In the genomic region with DNA sequence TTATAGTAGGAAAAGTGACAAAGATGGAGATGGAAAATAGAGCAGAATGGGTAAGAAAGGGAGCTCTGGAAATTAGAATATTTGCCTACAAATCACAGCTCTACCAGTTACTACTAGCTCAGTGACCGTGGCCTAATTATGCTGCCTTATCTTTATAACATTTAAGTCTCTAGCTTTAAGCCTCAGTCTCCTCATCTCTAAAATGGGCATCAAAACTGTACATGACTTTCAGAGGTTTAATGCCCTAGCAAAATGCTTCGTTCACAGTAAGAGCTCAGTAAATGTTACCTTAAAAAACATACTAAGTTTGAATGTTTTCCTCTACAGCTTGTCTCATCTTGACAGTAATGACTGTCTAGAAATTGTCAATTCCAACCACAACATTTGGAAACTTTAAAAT, we compare ENCODE assay signal across 23 cellular contexts. TPM values are rescaled to one million over a fixed set of nuclear protein-coding genes. Genes with fewer than 3 reads are reported as not detected.
DNase-seq lines count a peak whose midpoint lies in the region; ATAC-seq, FAIRE-seq and TF ChIP-seq lines count a peak whose summit lies in the region.
"Had no signal": no experiment of that assay in that cellular context is flagged by ENCODE, and none has a peak within 500 bp of the region (broad histone marks: within the 10 kb centered on the region; RNA-seq: fewer than 3 reads in every experiment).

No MANE protein-coding gene starts in this region.

- no peak for TF ChIP-seq RAD21 in HepG2 (CRISPR knock-in tag; IDR thresholded peaks at IDR 0.05)

- CTCF ChIA-PET in HepG2 (lab: Yijun Ruan, JAX; ENCODE audit: low intra/inter-chr PET ratio, low total read pairs): no interaction called here
- CTCF ChIA-PET in OCI-LY7 (lab: Charles Lee; ENCODE audit: unreplicated experiment): no interaction called here

- no TSS peak for BruUV-seq in HepG2 (replicated peaks; lab: Mats Ljungman, UMichigan)
- BruUV-seq in OCI-LY7 (replicated peaks; lab: Mats Ljungman, UMichigan): no TSS peak

- in situ Hi-C loops in HepG2 (cut with HindIII; ENCODE audit: extremely low pct_ligation_motif_present, low pct_unique_long_range_greater_than_20kb): no loop called here

- WGBS in heart left ventricle, 4 donors: 94 to 97% (median 95%) methylated on average over 2 of the region's 2 CpGs
- 31% methylated on average over 2 of the region's 2 CpGs for WGBS in HepG2 (ENCODE audit: low lambda C conversion rate)
- 86% methylated on average over 2 of the region's 2 CpGs for WGBS in right lobe of liver (ENCODE audit: insufficient coverage, low coverage, low lambda C conversion rate, missing lambda C conversion rate)

- no peaks in the 10 kb centered on the region for H3K27me3 Mint-ChIP-seq in stimulated activated naive CD8-positive, alpha-beta T cell treated with anti-CD3 and anti-CD28 coated beads, Interleukin-15, amount 100 ng/mL, for 72 hours

- H3K9me3 ChIP-seq in heart left ventricle (peaks cover 0 to 4% (median 0%) of the 10 kb centered on the region in 12 donors), right atrium auricular region (no peaks in the 10 kb centered on the region), HepG2 (ENCODE audit: low read length) (no peaks in the 10 kb centered on the region), right lobe of liver (no peaks in the 10 kb centered on the region), subcutaneous abdominal adipose tissue (ENCODE audit: control insufficient read depth in 5 of 5, low read length in 5 of 5) (no peaks in the 10 kb centered on the region), OCI-LY7 (ENCODE audit: low read length) (no peaks in the 10 kb centered on the region)
- H3K9me3 ChIP-seq: BLaER1, Caco-2, HAP-1 had no signal

- no peak for ATAC-seq in heart left ventricle
- ATAC-seq in HepG2: no peak
- no peak for ATAC-seq in right lobe of liver
- no peak for ATAC-seq in stimulated activated naive CD8-positive, alpha-beta T cell treated with anti-CD3 and anti-CD28 coated beads, Interleukin-15, amount 100 ng/mL, for 72 hours
- ATAC-seq: CD8-positive, alpha-beta T cell had no signal

- DNase-seq in heart left ventricle (no peak), right atrium auricular region (ENCODE audit: low spot score) (no peak), HepG2 (ENCODE audit: low spot score) (no peak), right lobe of liver (no peak), OCI-LY7 (ENCODE audit: low spot score) (no peak)
- no peak for DNase-seq in stimulated activated naive CD8-positive, alpha-beta T cell treated with anti-CD3 and anti-CD28 coated beads, Interleukin-15, amount 100 ng/mL, for 72 hours
- DNase-seq: Caco-2; CD4-positive, CD25-positive, alpha-beta regulatory T cell; CD8-positive, alpha-beta T cell; DMS153; DND-41; GOT3; HFFc6 had no signal

- intact Hi-C loops in heart left ventricle (cut with DNase I): loop anchor here in 2 of 10 donors (2.0 to 5.0 kb wide), 2 partner anchors 91 to 188 kb away; no protein-coding TSS in a partner anchor
- intact Hi-C loops in HepG2 (cut with micrococcal nuclease; ENCODE audit: unreplicated experiment): no loop called here
- intact Hi-C loops in right lobe of liver (cut with DNase I): no loop called here
- intact Hi-C loops in OCI-LY7 (cut with micrococcal nuclease; ENCODE audit: unreplicated experiment): no loop called here

- no peak overlapping the region for H3K4me3 Mint-ChIP-seq in stimulated activated naive CD8-positive, alpha-beta T cell treated with anti-CD3 and anti-CD28 coated beads, Interleukin-15, amount 100 ng/mL, for 72 hours
- H3K4me3 Mint-ChIP-seq: B cell; CD4-positive, CD25-positive, alpha-beta regulatory T cell; CD8-positive, alpha-beta T cell; HFFc6 had no signal

- POLR2A ChIA-PET in HepG2 (lab: Yijun Ruan, JAX) (no interaction called here), OCI-LY7 (lab: Charles Lee) (interaction anchor here (0.7 kb wide), 1 partner anchor 477 kb away, joined by 3 read pairs; no protein-coding TSS in a partner anchor)

- no peaks in the 10 kb centered on the region for H3K9me2 ChIP-seq in OCI-LY7 (ENCODE audit: insufficient read depth, low read length)

- no peak for TF ChIP-seq CTCF in heart left ventricle (IDR thresholded peaks at IDR 0.05)
- no peak for TF ChIP-seq CTCF in right atrium auricular region (IDR thresholded peaks at IDR 0.05)
- TF ChIP-seq CTCF in HepG2 (CRISPR knock-in tag; IDR thresholded peaks at IDR 0.05): no peak
- TF ChIP-seq CTCF in right lobe of liver (IDR thresholded peaks at IDR 0.05): no peak
- TF ChIP-seq CTCF in OCI-LY7 (conservative IDR thresholded peaks at IDR 0.05; ENCODE audit: low read length): no peak

- H3K4me1 ChIP-seq in heart left ventricle: peaks cover 0 to 49% (median 16%) of the 10 kb centered on the region in 12 donors
- H3K4me1 ChIP-seq in right atrium auricular region: no peaks in the 10 kb centered on the region
- H3K4me1 ChIP-seq in HepG2 (ENCODE audit: insufficient read depth, low read length): peaks cover 24% of the 10 kb centered on the region
- no peaks in the 10 kb centered on the region for H3K4me1 ChIP-seq in right lobe of liver
- peaks cover 0 to 31% (median 0%) of the 10 kb centered on the region in 5 donors for H3K4me1 ChIP-seq in subcutaneous abdominal adipose tissue (ENCODE audit: control insufficient read depth in 5 of 5, insufficient read depth in 5 of 5, low read length in 5 of 5)
- H3K4me1 ChIP-seq in OCI-LY7 (ENCODE audit: insufficient read depth, low read length, poor library complexity, severe bottlenecking): no peaks in the 10 kb centered on the region
- H3K4me1 ChIP-seq: BLaER1, HAP-1 had no signal

- H3K4me3 ChIP-seq in heart left ventricle (no peak overlapping the region), right atrium auricular region (no peak overlapping the region), HepG2 (replicated peaks in 1 of 3; ENCODE audit: insufficient read depth in 1 of 3, low read depth in 2 of 3, low read length in 3 of 3) (no peak overlapping the region), right lobe of liver (no peak overlapping the region), subcutaneous abdominal adipose tissue (ENCODE audit: low read depth in 1 of 5, low read length in 5 of 5) (no peak overlapping the region), OCI-LY7 (ENCODE audit: low read depth, low read length, poor library complexity, severe bottlenecking) (no peak overlapping the region)
- H3K4me3 ChIP-seq: BLaER1, HAP-1 had no signal

- no peak overlapping the region for H3K4me2 ChIP-seq in HepG2 (ENCODE audit: low read depth, low read length)
- H3K4me2 ChIP-seq in OCI-LY7 (ENCODE audit: low read length): no peak overlapping the region
- H3K4me2 ChIP-seq: BLaER1 had no signal

- H3K36me3 ChIP-seq in heart left ventricle: no peaks in the 10 kb centered on the region
- no peaks in the 10 kb centered on the region for H3K36me3 ChIP-seq in right atrium auricular region
- H3K36me3 ChIP-seq in HepG2 (replicated peaks in 1 of 2; ENCODE audit: control insufficient read depth in 1 of 2, insufficient read depth in 2 of 2, low read length in 2 of 2): no peaks in the 10 kb centered on the region
- H3K36me3 ChIP-seq in right lobe of liver: no peaks in the 10 kb centered on the region
- H3K36me3 ChIP-seq in subcutaneous abdominal adipose tissue (ENCODE audit: control insufficient read depth in 5 of 5, insufficient read depth in 5 of 5, low read length in 5 of 5): no peaks in the 10 kb centered on the region
- no peaks in the 10 kb centered on the region for H3K36me3 ChIP-seq in OCI-LY7 (ENCODE audit: insufficient read depth, low read length)
- H3K36me3 ChIP-seq: BLaER1, HAP-1 had no signal

- H4K20me1 ChIP-seq in HepG2 (ENCODE audit: insufficient read depth, low read length): no peaks in the 10 kb centered on the region
- H4K20me1 ChIP-seq in OCI-LY7 (ENCODE audit: insufficient read depth, low read length): no peaks in the 10 kb centered on the region
- H4K20me1 ChIP-seq: BLaER1 had no signal

- no peak overlapping the region for H2AFZ ChIP-seq in HepG2 (ENCODE audit: low read length)
- H2AFZ ChIP-seq in OCI-LY7 (ENCODE audit: low read length): no peak overlapping the region

- H3K79me2 ChIP-seq in HepG2 (ENCODE audit: insufficient read depth, low read length) (no peaks in the 10 kb centered on the region), OCI-LY7 (ENCODE audit: insufficient read depth, low read depth, low read length) (no peaks in the 10 kb centered on the region)

- H3K9ac ChIP-seq in HepG2 (ENCODE audit: insufficient read depth, low read depth, low read length) (no peak overlapping the region), subcutaneous abdominal adipose tissue (ENCODE audit: low read length in 5 of 5) (no peak overlapping the region)
- H3K9ac ChIP-seq: BLaER1 had no signal

- TF ChIP-seq POLR2A in heart left ventricle (IDR thresholded peaks at IDR 0.05) (no peak), HepG2 (IDR thresholded peaks at IDR 0.05; ENCODE audit: insufficient read depth in 1 of 2, low read depth in 2 of 2, low read length in 2 of 2) (no peak), right lobe of liver (IDR thresholded peaks at IDR 0.05) (no peak)

- FAIRE-seq in HepG2 (lab: Jason Lieb, UNC): no peak
- FAIRE-seq: A204.1, G401.6, GM12892, H54 had no signal

- no peak overlapping the region for H3K27ac Mint-ChIP-seq in stimulated activated naive CD8-positive, alpha-beta T cell treated with anti-CD3 and anti-CD28 coated beads, Interleukin-15, amount 100 ng/mL, for 72 hours
- H3K27ac Mint-ChIP-seq: B cell; CD4-positive, CD25-positive, alpha-beta regulatory T cell; CD8-positive, alpha-beta T cell; HFFc6 had no signal

- H3K4me1 Mint-ChIP-seq in stimulated activated naive CD8-positive, alpha-beta T cell treated with anti-CD3 and anti-CD28 coated beads, Interleukin-15, amount 100 ng/mL, for 72 hours: no peaks in the 10 kb centered on the region
- H3K4me1 Mint-ChIP-seq: B cell; CD4-positive, CD25-positive, alpha-beta regulatory T cell had no signal

- TF ChIP-seq EP300 in HepG2 (IDR thresholded peaks at IDR 0.05; ENCODE audit: low read depth in 2 of 2, low read length in 2 of 2) (no peak), HepG2 (CRISPR knock-in tag; IDR thresholded peaks at IDR 0.05; ENCODE audit: borderline replicate concordance) (no peak)

- H3K9me3 Mint-ChIP-seq in stimulated activated naive CD8-positive, alpha-beta T cell treated with anti-CD3 and anti-CD28 coated beads, Interleukin-15, amount 100 ng/mL, for 72 hours: no peaks in the 10 kb centered on the region
- H3K9me3 Mint-ChIP-seq: CD8-positive, alpha-beta T cell had no signal

- H3K27me3 ChIP-seq in heart left ventricle (no peaks in the 10 kb centered on the region), right atrium auricular region (no peaks in the 10 kb centered on the region), HepG2 (ENCODE audit: control insufficient read depth in 1 of 2, insufficient read depth in 2 of 2, low read length in 2 of 2) (no peaks in the 10 kb centered on the region; a peak in 1 of 5 replicates), right lobe of liver (no peaks in the 10 kb centered on the region), subcutaneous abdominal adipose tissue (ENCODE audit: control insufficient read depth in 5 of 5, insufficient read depth in 4 of 5, low read length in 5 of 5) (no peaks in the 10 kb centered on the region)
- H3K27me3 ChIP-seq: BLaER1 had no signal

- peak overlapping the region in 7 of 12 donors; percentile 28 to 70 (median 63) for H3K27ac ChIP-seq in heart left ventricle
- no peak overlapping the region for H3K27ac ChIP-seq in right atrium auricular region
- H3K27ac ChIP-seq in HepG2 (ENCODE audit: extremely low read length, insufficient read depth, low read length): no peak overlapping the region
- no peak overlapping the region for H3K27ac ChIP-seq in right lobe of liver
- H3K27ac ChIP-seq in subcutaneous abdominal adipose tissue (ENCODE audit: low read depth, low read length): peak overlapping the region; percentile 35
- H3K27ac ChIP-seq in OCI-LY7 (ENCODE audit: low read depth, low read length, poor library complexity, severe bottlenecking): no peak overlapping the region
- H3K27ac ChIP-seq: 22Rv1, BLaER1, C4-2B had no signal

RNA-seq across cellular contexts. Expression of gene PTPRM, which starts 8.3 kb away (rescaled TPM):
- total RNA-seq in heart left ventricle (100 to 1,000 TPM; 103 to 186 (median 132) TPM), right atrium auricular region (100 to 1,000 TPM in 1 of 2 donors, 10 to 100 TPM in 1; 80.1 to 106 TPM), HepG2 (2016; rRNA removed; fragmentation: Illumina TruSeq; extraction: Trizol) (6.5 and 12.6 TPM in 2 replicates), right lobe of liver (10 to 100 TPM; 15.1 to 45.7 (median 26.5) TPM), OCI-LY7 (2022) (not detected in 2 replicates)
- polyA plus RNA-seq in heart left ventricle (10 to 100 TPM; 93.8 to 98.8 TPM), HepG2 (2011; rRNA removed) (97.3 and 108 TPM in 2 replicates)
- 9.3 and 11.1 TPM in 2 replicates for total RNA-seq in HepG2 (2016; cell fraction: cytosol; rRNA removed; fragmentation: Illumina TruSeq; extraction: Trizol; ENCODE audit: low read depth)
- 5.1 and 13.5 TPM in 2 replicates for total RNA-seq in HepG2 (2016; cell fraction: insoluble cytoplasmic fraction; rRNA removed; fragmentation: Illumina TruSeq; extraction: Trizol)
- total RNA-seq in HepG2 (2016; cell fraction: membrane; rRNA removed; fragmentation: Illumina TruSeq; extraction: Trizol): 4.9 and 6.3 TPM in 2 replicates
- total RNA-seq in HepG2 (2016; cell fraction: nucleus; rRNA removed; fragmentation: Illumina TruSeq; extraction: Trizol): 30.4 and 32.6 TPM in 2 replicates
- polyA plus RNA-seq in HepG2 (2011; cell fraction: cytosol; rRNA removed): 55.8 and 58.3 TPM in 2 replicates
- 337 and 404 TPM in 2 replicates for polyA plus RNA-seq in HepG2 (2011; cell fraction: nucleus; rRNA removed)
- polyA plus RNA-seq in HepG2 (2012): 24.9 and 30.6 TPM in 2 replicates
- polyA plus RNA-seq in HepG2 (2016; cell fraction: cytosol; fragmentation: Illumina TruSeq; extraction: Trizol; ENCODE audit: low read depth): 0.53 and 0.66 TPM in 2 replicates
- 6.8 and 6.9 TPM in 2 replicates for polyA plus RNA-seq in HepG2 (2016; cell fraction: insoluble cytoplasmic fraction; fragmentation: Illumina TruSeq; extraction: Trizol; ENCODE audit: low read depth)
- 2.4 and 2.8 TPM in 2 replicates for polyA plus RNA-seq in HepG2 (2016; cell fraction: membrane; fragmentation: Illumina TruSeq; extraction: Trizol; ENCODE audit: low read depth)
- 39.2 and 53.1 TPM in 2 replicates for polyA plus RNA-seq in HepG2 (2016; cell fraction: nucleus; fragmentation: Illumina TruSeq; extraction: Trizol; ENCODE audit: insufficient read depth, low read depth)
- 49.0 and 70.1 TPM in 2 replicates for polyA minus RNA-seq in HepG2 (2011; rRNA and poly(A)+ RNA removed; ENCODE audit: low replicate concordance)
- 21.5 and 29.5 TPM in 2 replicates for polyA minus RNA-seq in HepG2 (2011; cell fraction: cytosol; rRNA and poly(A)+ RNA removed)
- polyA minus RNA-seq in HepG2 (2011; cell fraction: nucleus; rRNA and poly(A)+ RNA removed): 292 and 299 TPM in 2 replicates
- total RNA-seq in OCI-LY7 (2014; rRNA removed; shearing (Covaris generic)): not detected in 2 replicates

Comparison
In these comparisons a context has a peak if more than half of its experiments do, and no peak if none do; other contexts are left out.
1. H3K27ac ChIP-seq: peak in heart left ventricle (7 of 12) and subcutaneous abdominal adipose tissue (single experiment); none in right atrium auricular region (0 of 2), HepG2 (single experiment), right lobe of liver (0 of 3) and OCI-LY7 (single experiment).
2. RNA of gene PTPRM, which starts 8.3 kb away (total RNA-seq): 103 to 186 TPM in heart left ventricle, 80.1 to 106 TPM in right atrium auricular region, 15.1 to 45.7 TPM in right lobe of liver and 4.9 to 32.6 TPM in HepG2; not detected in OCI-LY7; every median in the first group is over 4 times any median in the second.